In genomic region chr7:127678330-127678729, GRCh38 we compare ENCODE assay signal across 18 cellular contexts. TPM values are rescaled to one million over a fixed set of nuclear protein-coding genes. Genes with fewer than 3 reads are reported as not detected.
A peak's percentile ranks its signal among the peaks of the same experiment; 100 is the strongest.
DNase-seq lines count a peak whose midpoint lies in the region; ATAC-seq and TF ChIP-seq lines count a peak whose summit lies in the region.
"Had no signal": no experiment of that assay in that cellular context is flagged by ENCODE, and none has a peak within 500 bp of the region (broad histone marks: within the 10 kb centered on the region; RNA-seq: fewer than 3 reads in every experiment).

No MANE protein-coding gene starts in this region.

- CTCF ChIA-PET in naive thymus-derived CD4-positive, alpha-beta T cell (lab: Charles Lee): interaction anchor here (1.0 kb wide), 1 partner anchor 30 kb away, joined by 4 read pairs; no protein-coding TSS in a partner anchor

- H2AFZ ChIP-seq in neural progenitor cell (replicated peaks) (no peak overlapping the region), mesenchymal stem cell (ENCODE audit: low read depth, low read length) (no peak overlapping the region)

- H2BK12ac ChIP-seq in mesenchymal stem cell (ENCODE audit: low read length in 2 of 2): no peak overlapping the region

- no peak overlapping the region for H3K9ac ChIP-seq in neural progenitor cell
- H3K9ac ChIP-seq in mesenchymal stem cell (ENCODE audit: low read length): no peak overlapping the region

- H2AK5ac ChIP-seq in mesenchymal stem cell (ENCODE audit: low read length, severe bottlenecking): no peak overlapping the region

- peaks cover 98% of the 10 kb centered on the region for H3K79me2 ChIP-seq in neural progenitor cell (ENCODE audit: low read depth)

- no peak overlapping the region for H4K91ac ChIP-seq in mesenchymal stem cell (ENCODE audit: low read length)

- H3K18ac ChIP-seq in mesenchymal stem cell (ENCODE audit: low read depth in 1 of 2, low read length in 2 of 2): no peak overlapping the region

- H3K27ac ChIP-seq in neural progenitor cell: no peak overlapping the region
- no peak overlapping the region for H3K27ac ChIP-seq in naive thymus-derived CD4-positive, alpha-beta T cell (ENCODE audit: low read depth, low read length)
- H3K27ac ChIP-seq in mesenchymal stem cell (ENCODE audit: low read length, poor library complexity, severe bottlenecking): no peak overlapping the region
- H3K27ac ChIP-seq: gastroesophageal sphincter, skin epidermis had no signal

- intact Hi-C loops in naive thymus-derived CD4-positive, alpha-beta T cell (cut with micrococcal nuclease): no loop called here

- no peak overlapping the region for H4K8ac ChIP-seq in mesenchymal stem cell (ENCODE audit: low read length)

- peaks cover 58% of the 10 kb centered on the region for H4K20me1 ChIP-seq in neural progenitor cell (ENCODE audit: low read depth)

- peak overlapping the region in 1 of 2 experiments; percentile 87 for H3K23ac ChIP-seq in mesenchymal stem cell (ENCODE audit: low read length in 2 of 2)

- WGBS in mesenchymal stem cell: 100% methylated on average over 4 of the region's 6 CpGs

- H3K9me3 ChIP-seq in MG63 (no peaks in the 10 kb centered on the region), neural progenitor cell (ENCODE audit: low read depth) (no peaks in the 10 kb centered on the region), mesenchymal stem cell (ENCODE audit: control insufficient read depth, low read length) (no peaks in the 10 kb centered on the region)
- peaks cover 0 to 12% (median 0%) of the 10 kb centered on the region in 3 experiments for H3K9me3 ChIP-seq in naive thymus-derived CD4-positive, alpha-beta T cell (ENCODE audit: control insufficient read depth in 2 of 3, low read length in 3 of 3)
- H3K9me3 ChIP-seq: gastroesophageal sphincter had no signal

- peaks cover 44% of the 10 kb centered on the region for H3K4me1 Mint-ChIP-seq in T-helper 1 cell treated with Interleukin-12 subunit alpha and Interleukin-12 subunit beta and Interleukin-4 antibody, amounts not matched to agents 30 μg/mL and 1 μg/mL, for 36 hours (ENCODE audit: low read depth)
- peaks cover 32% of the 10 kb centered on the region for H3K4me1 Mint-ChIP-seq in neural progenitor cell
- peaks cover 5 to 40% (median 33%) of the 10 kb centered on the region in 7 donors for H3K4me1 Mint-ChIP-seq in naive thymus-derived CD4-positive, alpha-beta T cell

- POLR2A ChIA-PET in naive thymus-derived CD4-positive, alpha-beta T cell (lab: Charles Lee): no interaction called here

- in situ Hi-C loops in astrocyte of the spinal cord (cut with HindIII; ENCODE audit: low sequenced_read_pairs): no loop called here

- H3K14ac ChIP-seq in mesenchymal stem cell (ENCODE audit: low read length in 2 of 2): no peak overlapping the region

- H3K36me3 ChIP-seq in MG63 (peaks cover 17% of the 10 kb centered on the region), neural progenitor cell (no peaks in the 10 kb centered on the region), mesenchymal stem cell (ENCODE audit: control insufficient read depth in 1 of 2, insufficient read depth in 2 of 2, low read depth in 1 of 2, low read length in 2 of 2) (peaks cover 0 to 13% of the 10 kb centered on the region in 2 experiments)
- H3K36me3 ChIP-seq in naive thymus-derived CD4-positive, alpha-beta T cell (ENCODE audit: control insufficient read depth in 2 of 3, insufficient read depth in 3 of 3, low read length in 3 of 3): peaks cover 0 to 26% (median 0%) of the 10 kb centered on the region in 3 experiments

- H3K27ac Mint-ChIP-seq in T-helper 1 cell treated with Interleukin-12 subunit alpha and Interleukin-12 subunit beta and Interleukin-4 antibody, amounts not matched to agents 30 μg/mL and 1 μg/mL, for 36 hours: peak overlapping the region; percentile 26
- H3K27ac Mint-ChIP-seq in neural progenitor cell: no peak overlapping the region
- H3K27ac Mint-ChIP-seq in naive thymus-derived CD4-positive, alpha-beta T cell: peak overlapping the region in 1 of 9 donors; percentile 81

- H3K36me3 Mint-ChIP-seq in T-helper 1 cell treated with Interleukin-12 subunit alpha and Interleukin-12 subunit beta and Interleukin-4 antibody, amounts not matched to agents 30 μg/mL and 1 μg/mL, for 36 hours (ENCODE audit: low read depth): peaks cover 54% of the 10 kb centered on the region
- H3K36me3 Mint-ChIP-seq in neural progenitor cell: peaks cover 24% of the 10 kb centered on the region
- H3K36me3 Mint-ChIP-seq in naive thymus-derived CD4-positive, alpha-beta T cell: peaks cover 10 to 71% (median 61%) of the 10 kb centered on the region in 5 donors

- H3K4me3 ChIP-seq in MG63 (no peak overlapping the region), astrocyte of the spinal cord (ENCODE audit: low read depth, low read length) (no peak overlapping the region), neural progenitor cell (no peak overlapping the region), mesenchymal stem cell (ENCODE audit: insufficient read depth in 1 of 2, low read depth in 1 of 2, low read length in 2 of 2) (no peak overlapping the region)
- H3K4me3 ChIP-seq in naive thymus-derived CD4-positive, alpha-beta T cell (ENCODE audit: low read length): no peak overlapping the region
- H3K4me3 ChIP-seq: gastroesophageal sphincter, skin epidermis had no signal

- peaks cover 2% of the 10 kb centered on the region for H3F3A ChIP-seq in neural progenitor cell (ENCODE audit: low read depth)

- H3K4me2 ChIP-seq in neural progenitor cell: peak overlapping the region; percentile 19
- no peak overlapping the region for H3K4me2 ChIP-seq in mesenchymal stem cell (ENCODE audit: low read length, poor library complexity, severe bottlenecking)

- DNase-seq in T-helper 1 cell: no peak
- DNase-seq in MG63: peak; percentile 43
- DNase-seq in astrocyte of the spinal cord (ENCODE audit: low read depth, low spot score): peak; percentile 37
- peak; percentile 26 for DNase-seq in neural progenitor cell (ENCODE audit: low spot score)
- DNase-seq in naive thymus-derived CD4-positive, alpha-beta T cell: no peak
- DNase-seq in mesenchymal stem cell: no peak
- DNase-seq: activated CD4-positive, alpha-beta T cell treated with anti-CD3 and anti-CD28 coated beads, Interleukin-2, amount 50 U/mL, for 48 hours; activated gamma-delta T cell treated with Interleukin-2 at 50 U/mL for 16 hours; KG1; NCI-H82; occipital lobe; stimulated activated naive CD4-positive, alpha-beta T cell treated with Interleukin-2 at 50 U/mL for 16 hours; T1000 had no signal

- ATAC-seq in naive thymus-derived CD4-positive, alpha-beta T cell: no peak
- no peak for ATAC-seq in HG03159 (IDR thresholded peaks at IDR 0.05; ENCODE audit: unreplicated experiment)
- ATAC-seq: gastroesophageal sphincter, Right ventricle myocardium inferior had no signal

- TF ChIP-seq CTCF in astrocyte of the spinal cord (IDR thresholded peaks at IDR 0.05; ENCODE audit: low read depth, low read length) (no peak), neural progenitor cell (IDR thresholded peaks at IDR 0.05) (no peak)

- H3K4me1 ChIP-seq in neural progenitor cell (peaks cover 19% of the 10 kb centered on the region), mesenchymal stem cell (ENCODE audit: control insufficient read depth, insufficient read depth, low read depth, low read length) (peaks cover 8% of the 10 kb centered on the region)
- H3K4me1 ChIP-seq in naive thymus-derived CD4-positive, alpha-beta T cell (ENCODE audit: control insufficient read depth in 2 of 2, insufficient read depth in 2 of 2, low read length in 2 of 2): peaks cover 0 to 3% of the 10 kb centered on the region in 2 donors

- H2BK120ac ChIP-seq in mesenchymal stem cell (ENCODE audit: low read depth, low read length): no peak overlapping the region

- no peak overlapping the region for H3K4me3 Mint-ChIP-seq in T-helper 1 cell treated with Interleukin-12 subunit alpha and Interleukin-12 subunit beta and Interleukin-4 antibody, amounts not matched to agents 30 μg/mL and 1 μg/mL, for 36 hours
- no peak overlapping the region for H3K4me3 Mint-ChIP-seq in neural progenitor cell
- H3K4me3 Mint-ChIP-seq in naive thymus-derived CD4-positive, alpha-beta T cell: no peak overlapping the region

- no peak overlapping the region for H3K4ac ChIP-seq in mesenchymal stem cell (ENCODE audit: low read depth in 1 of 2, low read length in 2 of 2)

- peaks cover 15% of the 10 kb centered on the region for H3K9me3 Mint-ChIP-seq in T-helper 1 cell treated with Interleukin-12 subunit alpha and Interleukin-12 subunit beta and Interleukin-4 antibody, amounts not matched to agents 30 μg/mL and 1 μg/mL, for 36 hours
- H3K9me3 Mint-ChIP-seq in neural progenitor cell: peaks cover 11% of the 10 kb centered on the region
- H3K9me3 Mint-ChIP-seq in naive thymus-derived CD4-positive, alpha-beta T cell: peaks cover 4 to 31% (median 14%) of the 10 kb centered on the region in 11 donors

- H2BK15ac ChIP-seq in mesenchymal stem cell (ENCODE audit: low read depth, poor library complexity, severe bottlenecking): no peak overlapping the region

- peaks cover 9% of the 10 kb centered on the region for H3K79me1 ChIP-seq in mesenchymal stem cell (replicated peaks; ENCODE audit: low read length, poor library complexity, severe bottlenecking)

- no peak overlapping the region for H2BK5ac ChIP-seq in mesenchymal stem cell (ENCODE audit: low read depth, low read length, poor library complexity, severe bottlenecking)

- no peaks in the 10 kb centered on the region for H3K27me3 Mint-ChIP-seq in T-helper 1 cell treated with Interleukin-12 subunit alpha and Interleukin-12 subunit beta and Interleukin-4 antibody, amounts not matched to agents 30 μg/mL and 1 μg/mL, for 36 hours (ENCODE audit: low read depth)
- peaks cover 2% of the 10 kb centered on the region for H3K27me3 Mint-ChIP-seq in neural progenitor cell (ENCODE audit: insufficient read depth, low read depth)
- H3K27me3 Mint-ChIP-seq in naive thymus-derived CD4-positive, alpha-beta T cell: no peaks in the 10 kb centered on the region

- H3K27me3 ChIP-seq in MG63 (no peaks in the 10 kb centered on the region), neural progenitor cell (no peaks in the 10 kb centered on the region), mesenchymal stem cell (ENCODE audit: control insufficient read depth in 1 of 2, insufficient read depth in 1 of 2, low read length in 2 of 2) (no peaks in the 10 kb centered on the region)
- no peaks in the 10 kb centered on the region for H3K27me3 ChIP-seq in naive thymus-derived CD4-positive, alpha-beta T cell (ENCODE audit: control insufficient read depth in 2 of 2, insufficient read depth in 2 of 2, low read length in 2 of 2)
- H3K27me3 ChIP-seq: gastroesophageal sphincter had no signal

RNA-seq across cellular contexts. Expression of gene SND1, which starts 26.3 kb away (rescaled TPM):
- 66.2 and 66.4 TPM in 2 replicates for total RNA-seq in MG63 (2014; rRNA removed; shearing (Covaris generic); ENCODE audit: low replicate concordance)
- 146 and 154 TPM in 2 replicates for total RNA-seq in neural progenitor cell (ENCODE audit: low replicate concordance)
- 100 to 1,000 TPM; 132 to 253 (median 163) TPM for total RNA-seq in naive thymus-derived CD4-positive, alpha-beta T cell
- polyA plus RNA-seq in naive thymus-derived CD4-positive, alpha-beta T cell: 10 to 100 TPM; 68.6 to 99.9 TPM
- 120 TPM for polyA plus RNA-seq in mesenchymal stem cell (2013, experiment 1 of 2)
- polyA plus RNA-seq in mesenchymal stem cell (2013, experiment 2 of 2): 115 TPM

Comparison
In these comparisons a context has a peak if more than half of its experiments do, and no peak if none do; other contexts are left out.
1. DNase-seq: peak in MG63 (single experiment), astrocyte of the spinal cord (single experiment) and neural progenitor cell (single experiment); none in T-helper 1 cell (0 of 5), naive thymus-derived CD4-positive, alpha-beta T cell (0 of 9) and mesenchymal stem cell (single experiment).